15 cellular contexts compared by ENCODE assay signal in the genomic region with DNA sequence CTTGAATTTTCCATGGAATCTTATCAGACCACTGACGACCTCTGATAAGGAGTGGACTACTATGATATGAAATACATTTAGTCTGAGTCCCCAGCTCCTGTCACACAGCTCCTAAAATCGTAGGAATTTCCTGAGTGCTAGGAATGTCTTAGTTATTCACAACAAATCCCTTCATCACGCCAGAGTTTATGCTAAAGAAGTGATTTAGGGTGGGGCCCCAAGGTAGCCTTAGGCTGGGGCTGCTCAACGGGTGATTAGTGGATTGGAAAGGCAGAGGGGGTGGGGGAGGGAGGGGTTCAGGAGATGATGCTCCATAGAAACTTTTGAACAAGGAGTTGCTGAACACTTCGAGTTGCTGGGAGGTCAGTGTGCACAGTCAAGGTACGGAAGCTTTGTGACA.
"Had no signal": no experiment of that assay in that cellular context is flagged by ENCODE, and none has a peak within 500 bp of the region (broad histone marks: within the 10 kb centered on the region; RNA-seq: fewer than 3 reads in every experiment).

No MANE protein-coding gene starts in this region.

- H3K4me1 ChIP-seq: adrenal gland, lower lobe of right lung had no signal

- H3K36me3 Mint-ChIP-seq: activated naive CD4-positive, alpha-beta T cell treated with anti-CD3 and anti-CD28 coated beads, Interleukin-2, amount 50 U/mL, for 72 hours; natural killer cell had no signal

- H3K27ac Mint-ChIP-seq: activated naive CD4-positive, alpha-beta T cell treated with anti-CD3 and anti-CD28 coated beads, Interleukin-2, amount 50 U/mL, for 72 hours; activated T-cell treated with anti-CD3 and anti-CD28 coated beads, Interleukin-2, amount 50 U/mL, for 72 hours; natural killer cell had no signal

- DNase-seq: activated CD4-positive, alpha-beta T cell treated with anti-CD3 and anti-CD28 coated beads, Interleukin-2, amount 50 U/mL, for 4 hours; activated gamma-delta T cell; activated T-cell treated with anti-CD3 and anti-CD28 coated beads, Interleukin-2, amount 50 U/mL, for 72 hours; adrenal gland; cerebellar nuclear complex; cortex of kidney; effector CD8-positive, alpha-beta T cell; left colon; lower lobe of right lung; natural killer cell; nucleus accumbens; stimulated activated naive CD4-positive, alpha-beta T cell; WERI-Rb-1 had no signal

- H3K9me3 Mint-ChIP-seq: activated naive CD4-positive, alpha-beta T cell treated with anti-CD3 and anti-CD28 coated beads, Interleukin-2, amount 50 U/mL, for 72 hours; activated T-cell treated with anti-CD3 and anti-CD28 coated beads, Interleukin-2, amount 50 U/mL, for 72 hours; natural killer cell had no signal

- H3K9me3 ChIP-seq: adrenal gland, esophagus muscularis mucosa, lower lobe of right lung had no signal

- ATAC-seq: activated naive CD4-positive, alpha-beta T cell treated with anti-CD3 and anti-CD28 coated beads, Interleukin-2, amount 50 U/mL, for 72 hours; activated T-cell treated with anti-CD3 and anti-CD28 coated beads, Interleukin-2, amount 50 U/mL, for 72 hours; left colon; lower lobe of right lung; natural killer cell had no signal

- H3K4me3 Mint-ChIP-seq: activated T-cell treated with anti-CD3 and anti-CD28 coated beads, Interleukin-2, amount 50 U/mL, for 72 hours; natural killer cell had no signal

- H3K27me3 ChIP-seq: adrenal gland, esophagus muscularis mucosa had no signal

- H3K36me3 ChIP-seq: adrenal gland, esophagus muscularis mucosa, lower lobe of right lung, WERI-Rb-1 had no signal

- H3K27ac ChIP-seq: adrenal gland, esophagus muscularis mucosa, lower lobe of right lung, WERI-Rb-1 had no signal

- H3K4me1 Mint-ChIP-seq: natural killer cell had no signal

- H3K4me3 ChIP-seq: adrenal gland, esophagus muscularis mucosa, lower lobe of right lung had no signal
